Comparison of ENCODE assay signal across 30 cellular contexts in genomic region chr12:71587012-71587411, GRCh38.
"Had no signal": no experiment of that assay in that cellular context is flagged by ENCODE, and none has a peak within 500 bp of the region (broad histone marks: within the 10 kb centered on the region; RNA-seq: fewer than 3 reads in every experiment).

No MANE protein-coding gene starts in this region.

- H3K9me3 ChIP-seq: SJCRH30, SK-N-SH had no signal

- H3K9ac ChIP-seq: SK-N-SH had no signal

- H3K36me3 ChIP-seq: brain microvascular endothelial cell, cardiac muscle cell, SJCRH30 had no signal

- H3K27ac ChIP-seq: brain microvascular endothelial cell, cardiac muscle cell, SJCRH30 had no signal

- H3K4me2 ChIP-seq: SK-N-SH had no signal

- H3K4me3 ChIP-seq: cardiac muscle cell, K562, SJCRH30 had no signal

- H3K36me3 Mint-ChIP-seq: activated naive CD8-positive, alpha-beta T cell treated with anti-CD3 and anti-CD28 coated beads for 36 hours had no signal

- H3K27ac Mint-ChIP-seq: activated CD4-positive, alpha-beta T cell treated with anti-CD3 and anti-CD28 coated beads, Interleukin-2, amount 10 ng/mL, durations not matched to agents 24 days and 14 days; activated CD8-positive, alpha-beta T cell treated with anti-CD3 and anti-CD28 coated beads for 36 hours; activated naive CD8-positive, alpha-beta T cell treated with anti-CD3 and anti-CD28 coated beads for 36 hours; activated T-cell treated with anti-CD3 and anti-CD28 coated beads, Interleukin-2, amount 50 U/mL, for 72 hours; activated T-helper 17 cell treated with anti-CD3 and anti-CD28 coated beads, Interleukin-2, amount 50 U/mL, for 72 hours; T-helper 1 cell treated with Interleukin-12 subunit alpha and Interleukin-12 subunit beta and Interleukin-4 antibody, amounts not matched to agents 30 μg/mL and 1 μg/mL, for 36 hours; T-helper 2 cell treated with Interferon-gamma antibody and Interleukin-4, amounts not matched to agents 5 μg/mL and 100 μg/mL, for 36 hours had no signal

- H3K27me3 ChIP-seq: brain microvascular endothelial cell, cardiac muscle cell, SJCRH30 had no signal

- H3K4me1 Mint-ChIP-seq: activated CD4-positive, alpha-beta T cell treated with anti-CD3 and anti-CD28 coated beads, Interleukin-2, amount 10 ng/mL, durations not matched to agents 24 days and 14 days; activated naive CD8-positive, alpha-beta T cell treated with anti-CD3 and anti-CD28 coated beads for 36 hours; activated T-helper 17 cell treated with anti-CD3 and anti-CD28 coated beads, Interleukin-2, amount 50 U/mL, for 72 hours; central memory CD8-positive, alpha-beta T cell had no signal

- H3K9me3 Mint-ChIP-seq: activated CD8-positive, alpha-beta T cell treated with anti-CD3 and anti-CD28 coated beads for 36 hours; activated naive CD8-positive, alpha-beta T cell treated with anti-CD3 and anti-CD28 coated beads for 36 hours; activated T-cell treated with anti-CD3 and anti-CD28 coated beads, Interleukin-2, amount 50 U/mL, for 72 hours; central memory CD8-positive, alpha-beta T cell; T-helper 1 cell treated with Interleukin-12 subunit alpha and Interleukin-12 subunit beta and Interleukin-4 antibody, amounts not matched to agents 30 μg/mL and 1 μg/mL, for 36 hours; T-helper 2 cell treated with Interferon-gamma antibody and Interleukin-4, amounts not matched to agents 5 μg/mL and 100 μg/mL, for 36 hours had no signal

- FAIRE-seq: K562, TTC549 had no signal

- H3K4me1 ChIP-seq: SJCRH30 had no signal

- DNase-seq: activated CD4-positive, alpha-beta T cell treated with anti-CD3 and anti-CD28 coated beads, Interleukin-2, amount 10 ng/mL, durations not matched to agents 24 days and 14 days; activated CD4-positive, alpha-beta T cell treated with anti-CD3 and anti-CD28 coated beads, Interleukin-2, amount 50 U/mL, for 4 hours; activated CD8-positive, alpha-beta T cell treated with anti-CD3 and anti-CD28 coated beads for 36 hours; activated effector memory CD4-positive, alpha-beta T cell treated with anti-CD3 and anti-CD28 coated beads, Interleukin-2, amount 50 U/mL, for 16 hours; activated naive CD4-positive, alpha-beta T cell; activated naive CD4-positive, alpha-beta T cell treated with anti-CD3 and anti-CD28 coated beads, Interleukin-2, amount 50 U/mL, for 16 hours; activated naive CD8-positive, alpha-beta T cell treated with anti-CD3 and anti-CD28 coated beads for 36 hours; activated T-cell treated with anti-CD3 and anti-CD28 coated beads, Interleukin-2, amount 50 U/mL, for 1 hour; activated T-cell treated with anti-CD3 and anti-CD28 coated beads, Interleukin-2, amount 50 U/mL, for 72 hours; amniotic stem cell; aorta; brain microvascular endothelial cell; NCI-H1048; NCI-H1105 treated with DMSO at 0.1 percent for 48 hours; NCI-H1436; NCI-H1694; NCI-H1930; NCI-H345; NCI-H526; NCI-H774; SHP77; SJCRH30; SK-N-SH had no signal

- H3K4me3 Mint-ChIP-seq: activated CD4-positive, alpha-beta T cell treated with anti-CD3 and anti-CD28 coated beads, Interleukin-2, amount 10 ng/mL, durations not matched to agents 24 days and 14 days; activated CD8-positive, alpha-beta T cell treated with anti-CD3 and anti-CD28 coated beads for 36 hours; activated naive CD8-positive, alpha-beta T cell treated with anti-CD3 and anti-CD28 coated beads for 36 hours; activated T-cell treated with anti-CD3 and anti-CD28 coated beads, Interleukin-2, amount 50 U/mL, for 72 hours; activated T-helper 17 cell treated with anti-CD3 and anti-CD28 coated beads, Interleukin-2, amount 50 U/mL, for 72 hours; central memory CD8-positive, alpha-beta T cell; T-helper 1 cell treated with Interleukin-12 subunit alpha and Interleukin-12 subunit beta and Interleukin-4 antibody, amounts not matched to agents 30 μg/mL and 1 μg/mL, for 36 hours; T-helper 2 cell treated with Interferon-gamma antibody and Interleukin-4, amounts not matched to agents 5 μg/mL and 100 μg/mL, for 36 hours had no signal
